In genomic region chr16:89507219-89507833, GRCh38 we compare ENCODE assay signal across 8 cellular contexts. TPM values are rescaled to one million over a fixed set of nuclear protein-coding genes. Genes with fewer than 3 reads are reported as not detected.
DNase-seq lines count a peak whose midpoint lies in the region; ATAC-seq and TF ChIP-seq lines count a peak whose summit lies in the region.

No MANE protein-coding gene starts in this region.

- peak overlapping the region; percentile 79 for H3K27ac ChIP-seq in colonic mucosa

- H3K9me3 ChIP-seq in MG63 (no peaks in the 10 kb centered on the region), colonic mucosa (no peaks in the 10 kb centered on the region), mucosa of descending colon (no peaks in the 10 kb centered on the region)

- peak; percentile 2 for ATAC-seq in GM19025 (IDR thresholded peaks at IDR 0.05; ENCODE audit: low read depth, unreplicated experiment)
- peak; percentile 17 for ATAC-seq in mucosa of descending colon
- ATAC-seq in HG03095 (IDR thresholded peaks at IDR 0.05; ENCODE audit: unreplicated experiment) = no peak
- ATAC-seq in GM18511 (IDR thresholded peaks at IDR 0.05; ENCODE audit: unreplicated experiment) = no peak

- peak overlapping the region; percentile 89 to 99 for H3K9ac ChIP-seq in colonic mucosa (ENCODE audit: low read depth in 2 of 2, low read length in 2 of 2)

- intact Hi-C loops in colonic mucosa (cut with DNase I) = no loop called here
- intact Hi-C loops in mucosa of descending colon (cut with DNase I, micrococcal nuclease) = no loop called here

- DNase-seq in MG63 (no peak), colonic mucosa (peak; percentile 42), mucosa of descending colon (no peak), NCI-H446 (lab: John Stamatoyannopoulos, UW) (no peak), HCEC 1CT (no peak)

- H3K36me3 ChIP-seq in MG63 (peaks cover 15% of the 10 kb centered on the region), colonic mucosa (no peaks in the 10 kb centered on the region), mucosa of descending colon (ENCODE audit: low read depth) (no peaks in the 10 kb centered on the region)

- H3K27me3 ChIP-seq in MG63 (no peaks in the 10 kb centered on the region), colonic mucosa (no peaks in the 10 kb centered on the region)

- TF ChIP-seq CTCF in colonic mucosa (IDR thresholded peaks at IDR 0.05) = no peak
- no peak for TF ChIP-seq CTCF in mucosa of descending colon (IDR thresholded peaks at IDR 0.05)

- H3K4me1 ChIP-seq in colonic mucosa (peaks cover 19% of the 10 kb centered on the region), mucosa of descending colon (ENCODE audit: low read depth) (peaks cover 46% of the 10 kb centered on the region)

- peak overlapping the region; percentile 91 for H3K4me3 ChIP-seq in MG63
- H3K4me3 ChIP-seq in colonic mucosa = peak overlapping the region; percentile 98
- H3K4me3 ChIP-seq in mucosa of descending colon = peak overlapping the region; percentile 59

RNA-seq across cellular contexts. Expression of gene SPG7, which starts 0.9 kb away (rescaled TPM):
- total RNA-seq in MG63 (2014; rRNA removed; shearing (Covaris generic); ENCODE audit: low replicate concordance) = 52.8 and 71.9 TPM in 2 replicates
- 100 to 1,000 TPM in 1 of 2 donors, 10 to 100 TPM in 1; 85.6 to 105 TPM for total RNA-seq in colonic mucosa
- total RNA-seq in mucosa of descending colon = 100 to 1,000 TPM; 112 to 137 (median 121) TPM

RNA-seq across cellular contexts. Expression of gene ANKRD11, which starts 17.0 kb away (rescaled TPM):
- 54.3 and 98.9 TPM in 2 replicates for total RNA-seq in MG63 (2014; rRNA removed; shearing (Covaris generic); ENCODE audit: low replicate concordance)
- total RNA-seq in colonic mucosa (100 to 1,000 TPM in 1 of 2 donors, 10 to 100 TPM in 1; 69.4 to 129 TPM), mucosa of descending colon (100 to 1,000 TPM; 125 to 127 (median 127) TPM)

RNA-seq across cellular contexts. Expression of gene RPL13, which starts 53.2 kb away (rescaled TPM):
- 2,413 and 2,555 TPM in 2 replicates for total RNA-seq in MG63 (2014; rRNA removed; shearing (Covaris generic); ENCODE audit: low replicate concordance)
- total RNA-seq in colonic mucosa (1,000 to 10,000 TPM; 1,855 to 2,011 TPM), mucosa of descending colon (1,000 to 10,000 TPM; 1,693 to 1,792 (median 1,717) TPM)

Comparison
In these comparisons a context has a peak if more than half of its experiments do, and no peak if none do; other contexts are left out.
1. ATAC-seq: peak in GM19025 (single experiment) and mucosa of descending colon (single experiment); none in HG03095 (single experiment) and GM18511 (single experiment).
2. Peak in every context shown above with its lines, with median percentiles within 50 percentile points of each other: H3K4me3 ChIP-seq.